In genomic region chr2:101011152-101011551, GRCh38 we compare ENCODE assay signal across 15 cellular contexts. TPM values are rescaled to one million over a fixed set of nuclear protein-coding genes. Genes with fewer than 3 reads are reported as not detected.
DNase-seq lines count a peak whose midpoint lies in the region; FAIRE-seq and TF ChIP-seq lines count a peak whose summit lies in the region.
"Had no signal": no experiment of that assay in that cellular context is flagged by ENCODE, and none has a peak within 500 bp of the region (broad histone marks: within the 10 kb centered on the region; RNA-seq: fewer than 3 reads in every experiment).

No MANE protein-coding gene starts in this region.

- no peak for FAIRE-seq in GM19239 (lab: Jason Lieb, UNC)
- FAIRE-seq: colon, endothelial cell of umbilical vein had no signal

- no peak overlapping the region for H3K4me3 Mint-ChIP-seq in activated CD4-positive, alpha-beta T cell treated with anti-CD3 and anti-CD28 coated beads, Interleukin-2, amount 10 ng/mL, durations not matched to agents 24 days and 14 days
- H3K4me3 Mint-ChIP-seq in Caco-2 (ENCODE audit: unreplicated experiment) (no peak overlapping the region), mesothelial cell of epicardium (no peak overlapping the region)
- no peak overlapping the region for H3K4me3 Mint-ChIP-seq in activated CD4-positive, alpha-beta memory T cell treated with anti-CD3 and anti-CD28 coated beads for 36 hours
- H3K4me3 Mint-ChIP-seq: CD4-positive, alpha-beta T cell had no signal

- H3K4me3 ChIP-seq in Caco-2 (ENCODE audit: low read depth, low read length) = no peak overlapping the region

- H3K4me1 Mint-ChIP-seq in activated CD4-positive, alpha-beta T cell treated with anti-CD3 and anti-CD28 coated beads, Interleukin-2, amount 10 ng/mL, durations not matched to agents 24 days and 14 days = peaks cover 27% of the 10 kb centered on the region
- H3K4me1 Mint-ChIP-seq in Caco-2 (ENCODE audit: low read depth, unreplicated experiment) (peaks cover 11% of the 10 kb centered on the region), mesothelial cell of epicardium (no peaks in the 10 kb centered on the region)
- H3K4me1 Mint-ChIP-seq in activated CD4-positive, alpha-beta memory T cell treated with anti-CD3 and anti-CD28 coated beads for 36 hours (ENCODE audit: low read depth) = peaks cover 39% of the 10 kb centered on the region

- H3K9me3 ChIP-seq in Caco-2 = 0 out of 2 replicates have a peak, but pooled peaks cover 4% of the 10 kb centered on the region

- no peaks in the 10 kb centered on the region for H3K27me3 ChIP-seq in Caco-2 (replicated peaks; ENCODE audit: control insufficient read depth, insufficient read depth, low read length)

- H3K4me1 ChIP-seq in Caco-2 = no peaks in the 10 kb centered on the region

- CTCF ChIA-PET in Caco-2 (lab: Charles Lee) = interaction anchor here (0.6 kb wide), 1 partner anchor 125 kb away, joined by 3 read pairs; no protein-coding TSS in a partner anchor
- CTCF ChIA-PET in activated CD4-positive, alpha-beta memory T cell treated with anti-CD3 and anti-CD28 coated beads for 36 hours (lab: Charles Lee) = interaction anchor here (0.7 to 3.2 kb wide), 3 partner anchors 9 to 195 kb away, joined by 3 to 27 read pairs (median 21); partner anchors contain the start of gene RPL31
- CTCF ChIA-PET in GM10248 (lab: Yijun Ruan, JAX) = interaction anchor here (2.2 to 2.5 kb wide), 2 partner anchors 150 to 194 kb away, joined by 5 to 16 read pairs; no protein-coding TSS in a partner anchor

- no TSS peak for BruUV-seq in Caco-2 (replicated peaks; lab: Mats Ljungman, UMichigan)

- DNase-seq in activated CD4-positive, alpha-beta T cell treated with anti-CD3 and anti-CD28 coated beads, Interleukin-2, amount 10 ng/mL, durations not matched to agents 24 days and 14 days = no peak
- DNase-seq in activated CD4-positive, alpha-beta T cell treated with anti-CD3 and anti-CD28 coated beads for 1 hour = no peak
- DNase-seq in Caco-2 = no peak
- DNase-seq in activated CD4-positive, alpha-beta memory T cell treated with anti-CD3 and anti-CD28 coated beads for 36 hours = no peak
- no peak for DNase-seq in mesothelial cell of epicardium (ENCODE audit: low spot score in 2 of 2, unreplicated experiment in 2 of 2)
- DNase-seq in GM19239 (ENCODE audit: insufficient read length, low spot score) = no peak
- no peak for DNase-seq in GM10248 (ENCODE audit: extremely low spot score)
- no peak for DNase-seq in medulla oblongata (ENCODE audit: extremely low spot score)
- DNase-seq: aorta; CD4-positive, alpha-beta T cell; foreskin fibroblast; NCI-H1417 treated with DMSO at 0.1 percent for 48 hours; stimulated activated CD4-positive, alpha-beta T cell treated with anti-CD3 and anti-CD28 coated beads, Interleukin-12 subunit alpha, Interleukin-12 subunit beta, amount 100 ng/mL, for 4 hours had no signal

- no peaks in the 10 kb centered on the region for H3K27me3 Mint-ChIP-seq in activated CD4-positive, alpha-beta T cell treated with anti-CD3 and anti-CD28 coated beads, Interleukin-2, amount 10 ng/mL, durations not matched to agents 24 days and 14 days
- no peaks in the 10 kb centered on the region for H3K27me3 Mint-ChIP-seq in Caco-2 (ENCODE audit: insufficient read depth, unreplicated experiment)
- H3K27me3 Mint-ChIP-seq in activated CD4-positive, alpha-beta memory T cell treated with anti-CD3 and anti-CD28 coated beads for 36 hours = no peaks in the 10 kb centered on the region
- H3K27me3 Mint-ChIP-seq in mesothelial cell of epicardium (ENCODE audit: low read depth) = no peaks in the 10 kb centered on the region
- H3K27me3 Mint-ChIP-seq: CD4-positive, alpha-beta T cell had no signal

- no peaks in the 10 kb centered on the region for H3K9me3 Mint-ChIP-seq in activated CD4-positive, alpha-beta T cell treated with anti-CD3 and anti-CD28 coated beads, Interleukin-2, amount 10 ng/mL, durations not matched to agents 24 days and 14 days
- H3K9me3 Mint-ChIP-seq in Caco-2 (ENCODE audit: unreplicated experiment) (no peaks in the 10 kb centered on the region), mesothelial cell of epicardium (no peaks in the 10 kb centered on the region)
- H3K9me3 Mint-ChIP-seq in activated CD4-positive, alpha-beta memory T cell treated with anti-CD3 and anti-CD28 coated beads for 36 hours = no peaks in the 10 kb centered on the region
- H3K9me3 Mint-ChIP-seq: CD4-positive, alpha-beta T cell had no signal

- H3K27ac Mint-ChIP-seq in activated CD4-positive, alpha-beta T cell treated with anti-CD3 and anti-CD28 coated beads, Interleukin-2, amount 10 ng/mL, durations not matched to agents 24 days and 14 days = peak overlapping the region; percentile 71
- peak overlapping the region; percentile 68 for H3K27ac Mint-ChIP-seq in Caco-2 (ENCODE audit: unreplicated experiment)
- H3K27ac Mint-ChIP-seq in activated CD4-positive, alpha-beta memory T cell treated with anti-CD3 and anti-CD28 coated beads for 36 hours = peak overlapping the region; percentile 60
- H3K27ac Mint-ChIP-seq in mesothelial cell of epicardium = peak overlapping the region; percentile 75
- H3K27ac Mint-ChIP-seq: CD4-positive, alpha-beta T cell had no signal

- peaks cover 10% of the 10 kb centered on the region for H3K36me3 ChIP-seq in Caco-2 (ENCODE audit: control insufficient read depth, insufficient read depth, low read length)

- no peak for TF ChIP-seq CTCF in Caco-2 (IDR thresholded peaks at IDR 0.05; ENCODE audit: insufficient read depth in 1 of 2, low read depth in 1 of 2, low read length in 1 of 2, severe bottlenecking in 1 of 2, unreplicated experiment in 1 of 2)
- TF ChIP-seq CTCF in mesothelial cell of epicardium (IDR thresholded peaks at IDR 0.05; ENCODE audit: unreplicated experiment) = no peak
- TF ChIP-seq CTCF in GM10248 (IDR thresholded peaks at IDR 0.05; ENCODE audit: control extremely low read depth, extremely low read depth, low read depth, missing control alignments) = no peak

- POLR2A ChIA-PET in Caco-2 (lab: Charles Lee) = no interaction called here
- POLR2A ChIA-PET in activated CD4-positive, alpha-beta memory T cell treated with anti-CD3 and anti-CD28 coated beads for 36 hours (lab: Charles Lee) = no interaction called here
- POLR2A ChIA-PET in GM10248 (lab: Yijun Ruan, JAX) = interaction anchor here (2.8 kb wide), 1 partner anchor 9 kb away, joined by 20 read pairs; the partner anchor contains the start of gene RPL31

- H3K36me3 Mint-ChIP-seq in activated CD4-positive, alpha-beta T cell treated with anti-CD3 and anti-CD28 coated beads, Interleukin-2, amount 10 ng/mL, durations not matched to agents 24 days and 14 days (ENCODE audit: low read depth) = peaks cover 73% of the 10 kb centered on the region
- H3K36me3 Mint-ChIP-seq in Caco-2 (ENCODE audit: insufficient read depth, unreplicated experiment) = peaks cover 74% of the 10 kb centered on the region
- peaks cover 61% of the 10 kb centered on the region for H3K36me3 Mint-ChIP-seq in activated CD4-positive, alpha-beta memory T cell treated with anti-CD3 and anti-CD28 coated beads for 36 hours
- peaks cover 28% of the 10 kb centered on the region for H3K36me3 Mint-ChIP-seq in mesothelial cell of epicardium

- intact Hi-C loops in activated CD4-positive, alpha-beta T cell treated with anti-CD3 and anti-CD28 coated beads, Interleukin-2, amount 10 ng/mL, durations not matched to agents 24 days and 14 days (cut with micrococcal nuclease) = loop anchor here (5.0 kb wide), 1 partner anchor 261 kb away; no protein-coding TSS in a partner anchor
- intact Hi-C loops in Caco-2 (cut with micrococcal nuclease; ENCODE audit: unreplicated experiment) = no loop called here
- intact Hi-C loops in activated CD4-positive, alpha-beta memory T cell treated with anti-CD3 and anti-CD28 coated beads for 36 hours (cut with micrococcal nuclease) = no loop called here

RNA-seq across cellular contexts. Expression of gene RPL31, which starts 9.1 kb away (rescaled TPM):
- total RNA-seq in activated CD4-positive, alpha-beta T cell treated with anti-CD3 and anti-CD28 coated beads, Interleukin-2, amount 10 ng/mL, durations not matched to agents 24 days and 14 days = 1,154 and 1,159 TPM in 2 replicates
- 2,026 and 2,057 TPM in 2 replicates for total RNA-seq in Caco-2 (2022)
- 1,000 to 10,000 TPM; 1,809 to 1,825 TPM for total RNA-seq in activated CD4-positive, alpha-beta memory T cell treated with anti-CD3 and anti-CD28 coated beads for 36 hours
- total RNA-seq in mesothelial cell of epicardium = 1,845 to 1,900 TPM (median 1,870 TPM) in 3 replicates
